10 cellular contexts compared by ENCODE assay signal in genomic region chr10:70479626-70480253, GRCh38. TPM values are rescaled to one million over a fixed set of nuclear protein-coding genes. Genes with fewer than 3 reads are reported as not detected.
DNase-seq lines count a peak whose midpoint lies in the region; ATAC-seq and TF ChIP-seq lines count a peak whose summit lies in the region.
"Had no signal": no experiment of that assay in that cellular context is flagged by ENCODE, and none has a peak within 500 bp of the region (broad histone marks: within the 10 kb centered on the region; RNA-seq: fewer than 3 reads in every experiment).

No MANE protein-coding gene starts in this region.

- no peak for TF ChIP-seq CTCF in upper lobe of left lung (IDR thresholded peaks at IDR 0.05)

- H3K36me3 ChIP-seq in upper lobe of left lung, result no peaks in the 10 kb centered on the region

- peak overlapping the region; percentile 84 for H3K4me3 Mint-ChIP-seq in activated naive CD4-positive, alpha-beta T cell treated with anti-CD3 and anti-CD28 coated beads, Interleukin-2, amount 50 U/mL, for 24 hours
- peak overlapping the region; percentile 58 for H3K4me3 Mint-ChIP-seq in central memory CD8-positive, alpha-beta T cell
- H3K4me3 Mint-ChIP-seq in memory B cell, result peak overlapping the region; percentile 74

- no peak for DNase-seq in activated naive CD4-positive, alpha-beta T cell treated with Interleukin-2 at 50 U/mL for 16 hours
- no peak for DNase-seq in central memory CD8-positive, alpha-beta T cell (ENCODE audit: low spot score in 2 of 2)
- DNase-seq in memory B cell (ENCODE audit: low spot score in 2 of 2) (no peak), upper lobe of left lung (no peak), NCI-H2196 treated with DMSO at 0.1 percent for 48 hours (lab: John Stamatoyannopoulos, UW; ENCODE audit: unreplicated experiment) (no peak), retina (no peak), NOMO-1 treated with dmso at 0.1 percent for 144 hours (lab: John Stamatoyannopoulos, UW; ENCODE audit: unreplicated experiment) (no peak)
- DNase-seq: activated CD4-positive, CD25-positive, alpha-beta regulatory T cell treated with anti-CD3 and anti-CD28 coated beads, Interleukin-2, amount 50 U/mL, for 72 hours had no signal

- H3K27ac Mint-ChIP-seq in activated naive CD4-positive, alpha-beta T cell treated with anti-CD3 and anti-CD28 coated beads, Interleukin-2, amount 50 U/mL, for 24 hours, result no peak overlapping the region
- no peak overlapping the region for H3K27ac Mint-ChIP-seq in central memory CD8-positive, alpha-beta T cell (ENCODE audit: low read depth)
- peak overlapping the region; percentile 21 for H3K27ac Mint-ChIP-seq in memory B cell

- peaks cover 38 to 69% (median 58%) of the 10 kb centered on the region in 4 donors for H3K4me1 ChIP-seq in upper lobe of left lung

- peaks cover 0 to 10% (median 1%) of the 10 kb centered on the region in 4 donors for H3K27me3 ChIP-seq in upper lobe of left lung

- WGBS in upper lobe of left lung, 2 donors, result 49 to 65% methylated on average over 6 to 8 of the region's 8 CpGs

- H3K9me3 Mint-ChIP-seq in activated naive CD4-positive, alpha-beta T cell treated with anti-CD3 and anti-CD28 coated beads, Interleukin-2, amount 50 U/mL, for 24 hours, result no peaks in the 10 kb centered on the region
- H3K9me3 Mint-ChIP-seq in central memory CD8-positive, alpha-beta T cell, result no peaks in the 10 kb centered on the region
- H3K9me3 Mint-ChIP-seq in memory B cell, result no peaks in the 10 kb centered on the region

- H3K9me3 ChIP-seq in upper lobe of left lung, result no peaks in the 10 kb centered on the region

- H3K36me3 Mint-ChIP-seq in activated naive CD4-positive, alpha-beta T cell treated with anti-CD3 and anti-CD28 coated beads, Interleukin-2, amount 50 U/mL, for 24 hours, result no peaks in the 10 kb centered on the region
- H3K36me3 Mint-ChIP-seq in central memory CD8-positive, alpha-beta T cell (ENCODE audit: insufficient read depth), result peaks cover 4% of the 10 kb centered on the region
- no peaks in the 10 kb centered on the region for H3K36me3 Mint-ChIP-seq in memory B cell

- TF ChIP-seq POLR2A in upper lobe of left lung (IDR thresholded peaks at IDR 0.05), result no peak

- H3K4me1 Mint-ChIP-seq in activated naive CD4-positive, alpha-beta T cell treated with anti-CD3 and anti-CD28 coated beads, Interleukin-2, amount 50 U/mL, for 24 hours, result peaks cover 60% of the 10 kb centered on the region
- peaks cover 38% of the 10 kb centered on the region for H3K4me1 Mint-ChIP-seq in central memory CD8-positive, alpha-beta T cell
- peaks cover 28% of the 10 kb centered on the region for H3K4me1 Mint-ChIP-seq in memory B cell

- peak overlapping the region; percentile 80 to 91 (median 90) for H3K27ac ChIP-seq in upper lobe of left lung

- H3K27me3 Mint-ChIP-seq in activated naive CD4-positive, alpha-beta T cell treated with anti-CD3 and anti-CD28 coated beads, Interleukin-2, amount 50 U/mL, for 24 hours, result no peaks in the 10 kb centered on the region
- H3K27me3 Mint-ChIP-seq in central memory CD8-positive, alpha-beta T cell, result peaks cover 27% of the 10 kb centered on the region
- no peaks in the 10 kb centered on the region for H3K27me3 Mint-ChIP-seq in memory B cell

- H3K4me3 ChIP-seq in upper lobe of left lung, result peak overlapping the region; percentile 30 to 75 (median 68)

- no peak for TF ChIP-seq EP300 in upper lobe of left lung (IDR thresholded peaks at IDR 0.05)

- ATAC-seq in central memory CD8-positive, alpha-beta T cell (replicated peaks; ENCODE audit: extremely low read depth, poor library complexity, severe bottlenecking), result no peak
- ATAC-seq in memory B cell (ENCODE audit: low read depth) (no peak), upper lobe of left lung (ENCODE audit: low FRiP score in 2 of 2) (no peak)
- ATAC-seq: esophagus mucosa had no signal

RNA-seq across cellular contexts. Expression of gene PALD1, which starts 1.2 kb away (rescaled TPM):
- total RNA-seq in upper lobe of left lung, result 10 to 100 TPM in 5 of 6 donors, 1 to 10 TPM in 1; 8.9 to 25.4 (median 13.4) TPM

RNA-seq across cellular contexts. Expression of gene NODAL, which starts 38.3 kb away (rescaled TPM):
- not detected for total RNA-seq in upper lobe of left lung
